2 cellular contexts compared by ENCODE assay signal in genomic region chr17:46175891-46176290, GRCh38.
TF ChIP-seq lines count a peak whose summit lies in the region.

No MANE protein-coding gene starts in this region.

TF ChIP-seq in SK-N-SH treated with all-trans-retinoic acid at 6 μM for 48 hours, 23 proteins besides CTCF, POLR2A, EP300 and RAD21 (continued from another document):
- no peak for TF ChIP-seq ZNF8 (CRISPR knock-in tag; IDR thresholded peaks at IDR 0.05)
- no peak for TF ChIP-seq CREB5 (CRISPR knock-in tag; IDR thresholded peaks at IDR 0.05; ENCODE audit: low read depth)
- no peak for TF ChIP-seq BACH2 (CRISPR knock-in tag; IDR thresholded peaks at IDR 0.05; ENCODE audit: borderline replicate concordance)
- TF ChIP-seq ESRRG (CRISPR knock-in tag; IDR thresholded peaks at IDR 0.05) = no peak

TF ChIP-seq in SK-N-SH, 30 proteins besides CTCF, POLR2A, EP300 and RAD21 (continued from another document):
- TF ChIP-seq USF2 (IDR thresholded peaks at IDR 0.05; ENCODE audit: borderline replicate concordance, low read depth, low read length) (no peak), GABPA (IDR thresholded peaks at IDR 0.05; ENCODE audit: low read depth) (no peak)
